Comparison of ENCODE assay signal across 8 cellular contexts in genomic region chrX:119004920-119005524, GRCh38. TPM values are rescaled to one million over a fixed set of nuclear protein-coding genes. Genes with fewer than 3 reads are reported as not detected.
DNase-seq lines count a peak whose midpoint lies in the region; ATAC-seq and TF ChIP-seq lines count a peak whose summit lies in the region.

No MANE protein-coding gene starts in this region.

- DNase-seq in CD14-positive monocyte (ENCODE audit: low spot score) (peak; percentile 52), RPMI7951 (ENCODE audit: low read depth) (peak; percentile 23), activated gamma-delta T cell treated with Interleukin-2 at 50 U/mL for 16 hours (peak; percentile 31), glutamatergic neuron (peak; percentile 69), putamen (ENCODE audit: low spot score) (peak; percentile 16)

- H3K4me3 Mint-ChIP-seq in CD14-positive monocyte (no peak overlapping the region), glutamatergic neuron (ENCODE audit: unreplicated experiment) (no peak overlapping the region)

- H3K27me3 Mint-ChIP-seq in CD14-positive monocyte (ENCODE audit: low read depth in 3 of 3) (peaks cover 0 to 6% (median 0%) of the 10 kb centered on the region in 3 donors), glutamatergic neuron (ENCODE audit: unreplicated experiment) (no peaks in the 10 kb centered on the region)

- ATAC-seq in GM19023 (IDR thresholded peaks at IDR 0.05; ENCODE audit: unreplicated experiment) (peak; percentile 97), HG03469 (IDR thresholded peaks at IDR 0.05; ENCODE audit: unreplicated experiment) (peak; percentile 54), HG03196 (IDR thresholded peaks at IDR 0.05; ENCODE audit: unreplicated experiment) (no peak)

- TF ChIP-seq CTCF in CD14-positive monocyte (IDR thresholded peaks at IDR 0.05) = peak; percentile 72
- TF ChIP-seq CTCF in glutamatergic neuron (IDR thresholded peaks at IDR 0.05; ENCODE audit: partially characterized antibody, unreplicated experiment) = peak; percentile 63

- peaks cover 19% of the 10 kb centered on the region in 2 donors for H3K36me3 Mint-ChIP-seq in CD14-positive monocyte
- H3K36me3 Mint-ChIP-seq in glutamatergic neuron (ENCODE audit: unreplicated experiment) = no peaks in the 10 kb centered on the region

- H3K27ac Mint-ChIP-seq in CD14-positive monocyte (no peak overlapping the region), glutamatergic neuron (ENCODE audit: unreplicated experiment) (no peak overlapping the region)

- no peaks in the 10 kb centered on the region for H3K4me1 Mint-ChIP-seq in CD14-positive monocyte
- H3K4me1 Mint-ChIP-seq in glutamatergic neuron (ENCODE audit: low read depth, unreplicated experiment) = no peaks in the 10 kb centered on the region

- H3K9me3 Mint-ChIP-seq in CD14-positive monocyte = no peaks in the 10 kb centered on the region
- H3K9me3 Mint-ChIP-seq in glutamatergic neuron (ENCODE audit: unreplicated experiment) = no peaks in the 10 kb centered on the region

- intact Hi-C loops in CD14-positive monocyte (cut with micrococcal nuclease) = no loop called here

RNA-seq across cellular contexts. Expression of gene LONRF3, which starts 30.6 kb away (rescaled TPM):
- 1 to 10 TPM; 1.2 to 1.6 TPM for polyA plus RNA-seq in CD14-positive monocyte
- 0.78 and 1.4 TPM in 2 replicates for total RNA-seq in RPMI7951 (2014; rRNA removed; shearing (Covaris generic))
- total RNA-seq in glutamatergic neuron (ENCODE audit: unreplicated experiment) = 0.29 TPM

Comparison
In these comparisons a context has a peak if more than half of its experiments do, and no peak if none do; other contexts are left out.
1. DNase-seq: peak in every context shown above with its lines; median percentile 69 in glutamatergic neuron; 52 in CD14-positive monocyte; 31 in activated gamma-delta T cell treated with Interleukin-2 at 50 U/mL for 16 hours; 23 in RPMI7951; 16 in putamen.